In genomic region chr9:7570107-7570720, GRCh38 we compare ENCODE assay signal across 8 cellular contexts.
DNase-seq lines count a peak whose midpoint lies in the region; ATAC-seq and TF ChIP-seq lines count a peak whose summit lies in the region.

No MANE protein-coding gene starts in this region.

- no peaks in the 10 kb centered on the region for H3K4me1 Mint-ChIP-seq in activated naive CD8-positive, alpha-beta T cell treated with anti-CD3 and anti-CD28 coated beads for 36 hours

- DNase-seq in GM04504 (ENCODE audit: low read depth) (peak; percentile 4), KG1 (lab: John Stamatoyannopoulos, UW) (peak; percentile 35), iPS DF 6.9 (ENCODE audit: low read depth, low spot score) (peak; percentile 58)
- peak; percentile 46 for DNase-seq in activated naive CD8-positive, alpha-beta T cell treated with anti-CD3 and anti-CD28 coated beads for 36 hours
- peak; percentile 73 for DNase-seq in stimulated activated CD4-positive, alpha-beta T cell treated with anti-CD3 and anti-CD28 coated beads, Interleukin-15, amount 100 ng/mL, for 24 hours

- ATAC-seq in GM21619 (IDR thresholded peaks at IDR 0.05; ENCODE audit: unreplicated experiment) = peak; percentile 86
- peak; percentile 53; the same call in 1 of the 3 replicates for ATAC-seq in SK-N-SH treated with all-trans-retinoic acid at 6 μM for 48 hours
- ATAC-seq in GM19324 (IDR thresholded peaks at IDR 0.05; ENCODE audit: low FRiP score, unreplicated experiment) = no peak

- no CpG with 5 or more reads among the region's 1 CpG for WGBS in iPS DF 6.9 (ENCODE audit: insufficient coverage, insufficient read length)

- no peaks in the 10 kb centered on the region for H3K36me3 ChIP-seq in iPS DF 6.9 (ENCODE audit: control insufficient read depth, insufficient read depth, low read length)

- H3K27ac Mint-ChIP-seq in activated naive CD8-positive, alpha-beta T cell treated with anti-CD3 and anti-CD28 coated beads for 36 hours = no peak overlapping the region

- no peaks in the 10 kb centered on the region for H3K36me3 Mint-ChIP-seq in activated naive CD8-positive, alpha-beta T cell treated with anti-CD3 and anti-CD28 coated beads for 36 hours

- no peak overlapping the region for H3K4me3 Mint-ChIP-seq in activated naive CD8-positive, alpha-beta T cell treated with anti-CD3 and anti-CD28 coated beads for 36 hours

- no peaks in the 10 kb centered on the region for H3K27me3 Mint-ChIP-seq in activated naive CD8-positive, alpha-beta T cell treated with anti-CD3 and anti-CD28 coated beads for 36 hours

- H3K9me3 Mint-ChIP-seq in activated naive CD8-positive, alpha-beta T cell treated with anti-CD3 and anti-CD28 coated beads for 36 hours = no peaks in the 10 kb centered on the region

- no peak overlapping the region for H3K4me3 ChIP-seq in iPS DF 6.9 (ENCODE audit: low read length)

- H3K27me3 ChIP-seq in iPS DF 6.9 (ENCODE audit: control insufficient read depth, insufficient read depth, low read length) = no peaks in the 10 kb centered on the region

- H3K27ac ChIP-seq in iPS DF 6.9 (ENCODE audit: low read length) = no peak overlapping the region

- no peaks in the 10 kb centered on the region for H3K4me1 ChIP-seq in iPS DF 6.9 (ENCODE audit: control insufficient read depth, insufficient read depth, low read length)

- no peaks in the 10 kb centered on the region for H3K9me3 ChIP-seq in iPS DF 6.9 (ENCODE audit: control insufficient read depth, insufficient read depth, low read length)

TF ChIP-seq in SK-N-SH treated with all-trans-retinoic acid at 6 μM for 48 hours, 23 proteins besides CTCF, POLR2A, EP300 and RAD21:
- TF ChIP-seq GLIS3 (CRISPR knock-in tag; IDR thresholded peaks at IDR 0.05) (no peak), CREB5 (CRISPR knock-in tag; IDR thresholded peaks at IDR 0.05; ENCODE audit: low read depth) (no peak), ESRRG (CRISPR knock-in tag; IDR thresholded peaks at IDR 0.05) (no peak), PPARA (CRISPR knock-in tag; IDR thresholded peaks at IDR 0.05; ENCODE audit: borderline replicate concordance) (no peak), ARNTL (CRISPR knock-in tag; IDR thresholded peaks at IDR 0.05; ENCODE audit: borderline replicate concordance, low read depth) (no peak), ZFP3 (CRISPR knock-in tag; IDR thresholded peaks at IDR 0.05) (no peak)
- TF ChIP-seq, protein P1, sequence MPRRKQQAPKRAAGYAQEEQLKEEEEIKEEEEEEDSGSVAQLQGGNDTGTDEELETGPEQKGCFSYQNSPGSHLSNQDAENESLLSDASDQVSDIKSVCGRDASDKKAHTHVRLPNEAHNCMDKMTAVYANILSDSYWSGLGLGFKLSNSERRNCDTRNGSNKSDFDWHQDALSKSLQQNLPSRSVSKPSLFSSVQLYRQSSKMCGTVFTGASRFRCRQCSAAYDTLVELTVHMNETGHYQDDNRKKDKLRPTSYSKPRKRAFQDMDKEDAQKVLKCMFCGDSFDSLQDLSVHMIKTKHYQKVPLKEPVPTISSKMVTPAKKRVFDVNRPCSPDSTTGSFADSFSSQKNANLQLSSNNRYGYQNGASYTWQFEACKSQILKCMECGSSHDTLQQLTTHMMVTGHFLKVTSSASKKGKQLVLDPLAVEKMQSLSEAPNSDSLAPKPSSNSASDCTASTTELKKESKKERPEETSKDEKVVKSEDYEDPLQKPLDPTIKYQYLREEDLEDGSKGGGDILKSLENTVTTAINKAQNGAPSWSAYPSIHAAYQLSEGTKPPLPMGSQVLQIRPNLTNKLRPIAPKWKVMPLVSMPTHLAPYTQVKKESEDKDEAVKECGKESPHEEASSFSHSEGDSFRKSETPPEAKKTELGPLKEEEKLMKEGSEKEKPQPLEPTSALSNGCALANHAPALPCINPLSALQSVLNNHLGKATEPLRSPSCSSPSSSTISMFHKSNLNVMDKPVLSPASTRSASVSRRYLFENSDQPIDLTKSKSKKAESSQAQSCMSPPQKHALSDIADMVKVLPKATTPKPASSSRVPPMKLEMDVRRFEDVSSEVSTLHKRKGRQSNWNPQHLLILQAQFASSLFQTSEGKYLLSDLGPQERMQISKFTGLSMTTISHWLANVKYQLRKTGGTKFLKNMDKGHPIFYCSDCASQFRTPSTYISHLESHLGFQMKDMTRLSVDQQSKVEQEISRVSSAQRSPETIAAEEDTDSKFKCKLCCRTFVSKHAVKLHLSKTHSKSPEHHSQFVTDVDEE (CRISPR knock-in tag; IDR thresholded peaks at IDR 0.05) = no peak
- TF ChIP-seq, protein P2, sequence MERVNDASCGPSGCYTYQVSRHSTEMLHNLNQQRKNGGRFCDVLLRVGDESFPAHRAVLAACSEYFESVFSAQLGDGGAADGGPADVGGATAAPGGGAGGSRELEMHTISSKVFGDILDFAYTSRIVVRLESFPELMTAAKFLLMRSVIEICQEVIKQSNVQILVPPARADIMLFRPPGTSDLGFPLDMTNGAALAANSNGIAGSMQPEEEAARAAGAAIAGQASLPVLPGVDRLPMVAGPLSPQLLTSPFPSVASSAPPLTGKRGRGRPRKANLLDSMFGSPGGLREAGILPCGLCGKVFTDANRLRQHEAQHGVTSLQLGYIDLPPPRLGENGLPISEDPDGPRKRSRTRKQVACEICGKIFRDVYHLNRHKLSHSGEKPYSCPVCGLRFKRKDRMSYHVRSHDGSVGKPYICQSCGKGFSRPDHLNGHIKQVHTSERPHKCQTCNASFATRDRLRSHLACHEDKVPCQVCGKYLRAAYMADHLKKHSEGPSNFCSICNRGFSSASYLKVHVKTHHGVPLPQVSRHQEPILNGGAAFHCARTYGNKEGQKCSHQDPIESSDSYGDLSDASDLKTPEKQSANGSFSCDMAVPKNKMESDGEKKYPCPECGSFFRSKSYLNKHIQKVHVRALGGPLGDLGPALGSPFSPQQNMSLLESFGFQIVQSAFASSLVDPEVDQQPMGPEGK (CRISPR knock-in tag; IDR thresholded peaks at IDR 0.05; ENCODE audit: borderline replicate concordance) = no peak
- TF ChIP-seq, protein P3, sequence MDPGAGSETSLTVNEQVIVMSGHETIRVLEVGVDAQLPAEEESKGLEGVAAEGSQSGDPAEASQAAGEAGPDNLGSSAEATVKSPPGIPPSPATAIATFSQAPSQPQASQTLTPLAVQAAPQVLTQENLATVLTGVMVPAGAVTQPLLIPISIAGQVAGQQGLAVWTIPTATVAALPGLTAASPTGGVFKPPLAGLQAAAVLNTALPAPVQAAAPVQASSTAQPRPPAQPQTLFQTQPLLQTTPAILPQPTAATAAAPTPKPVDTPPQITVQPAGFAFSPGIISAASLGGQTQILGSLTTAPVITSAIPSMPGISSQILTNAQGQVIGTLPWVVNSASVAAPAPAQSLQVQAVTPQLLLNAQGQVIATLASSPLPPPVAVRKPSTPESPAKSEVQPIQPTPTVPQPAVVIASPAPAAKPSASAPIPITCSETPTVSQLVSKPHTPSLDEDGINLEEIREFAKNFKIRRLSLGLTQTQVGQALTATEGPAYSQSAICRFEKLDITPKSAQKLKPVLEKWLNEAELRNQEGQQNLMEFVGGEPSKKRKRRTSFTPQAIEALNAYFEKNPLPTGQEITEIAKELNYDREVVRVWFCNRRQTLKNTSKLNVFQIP (CRISPR knock-in tag; IDR thresholded peaks at IDR 0.05; ENCODE audit: borderline replicate concordance, low read depth) = no peak
- TF ChIP-seq, protein P4, sequence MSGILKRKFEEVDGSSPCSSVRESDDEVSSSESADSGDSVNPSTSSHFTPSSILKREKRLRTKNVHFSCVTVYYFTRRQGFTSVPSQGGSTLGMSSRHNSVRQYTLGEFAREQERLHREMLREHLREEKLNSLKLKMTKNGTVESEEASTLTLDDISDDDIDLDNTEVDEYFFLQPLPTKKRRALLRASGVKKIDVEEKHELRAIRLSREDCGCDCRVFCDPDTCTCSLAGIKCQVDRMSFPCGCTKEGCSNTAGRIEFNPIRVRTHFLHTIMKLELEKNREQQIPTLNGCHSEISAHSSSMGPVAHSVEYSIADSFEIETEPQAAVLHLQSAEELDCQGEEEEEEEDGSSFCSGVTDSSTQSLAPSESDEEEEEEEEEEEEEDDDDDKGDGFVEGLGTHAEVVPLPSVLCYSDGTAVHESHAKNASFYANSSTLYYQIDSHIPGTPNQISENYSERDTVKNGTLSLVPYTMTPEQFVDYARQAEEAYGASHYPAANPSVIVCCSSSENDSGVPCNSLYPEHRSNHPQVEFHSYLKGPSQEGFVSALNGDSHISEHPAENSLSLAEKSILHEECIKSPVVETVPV (CRISPR knock-in tag; IDR thresholded peaks at IDR 0.05) = no peak

Comparison
In these comparisons a context has a peak if more than half of its experiments do, and no peak if none do; other contexts are left out.
1. DNase-seq: peak in every context shown above with its lines; median percentile 73 in stimulated activated CD4-positive, alpha-beta T cell treated with anti-CD3 and anti-CD28 coated beads, Interleukin-15, amount 100 ng/mL, for 24 hours; 58 in iPS DF 6.9; 46 in activated naive CD8-positive, alpha-beta T cell treated with anti-CD3 and anti-CD28 coated beads for 36 hours; 35 in KG1; 4 in GM04504.